37 cellular contexts compared by ENCODE assay signal in the genomic region with DNA sequence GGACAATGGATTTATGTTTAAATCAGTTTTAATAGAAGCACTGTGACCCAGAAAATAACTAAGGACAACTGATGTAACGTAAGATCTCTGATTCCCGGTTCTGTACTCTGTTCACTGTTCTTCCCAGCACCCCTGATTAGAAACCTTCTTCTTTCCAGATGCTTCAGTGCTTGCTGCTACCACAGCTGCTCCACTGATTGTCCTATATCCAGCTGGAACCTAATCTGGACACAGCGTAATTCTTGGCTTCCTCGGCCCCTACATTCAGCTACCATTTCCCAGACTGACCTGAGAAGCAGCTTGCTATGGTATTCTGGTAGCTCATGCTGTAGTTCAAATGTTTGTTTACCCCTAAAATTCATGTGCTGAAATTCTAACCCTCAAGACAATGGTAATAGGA.
"Had no signal": no experiment of that assay in that cellular context is flagged by ENCODE, and none has a peak within 500 bp of the region (broad histone marks: within the 10 kb centered on the region; RNA-seq: fewer than 3 reads in every experiment).

No MANE protein-coding gene starts in this region.

- ATAC-seq: activated CD8-positive, alpha-beta T cell treated with anti-CD3 and anti-CD28 coated beads for 36 hours; activated naive CD4-positive, alpha-beta T cell treated with anti-CD3 and anti-CD28 coated beads, Interleukin-2, amount 50 U/mL, for 72 hours; activated T-cell treated with anti-CD3 and anti-CD28 coated beads, Interleukin-2, amount 50 U/mL, for 4 hours; activated T-cell treated with anti-CD3 and anti-CD28 coated beads, Interleukin-2, amount 50 U/mL, for 72 hours; activated T-helper 17 cell treated with anti-CD3 and anti-CD28 coated beads, Interleukin-2, amount 50 U/mL, for 72 hours; body of pancreas had no signal

- H3K27ac Mint-ChIP-seq: activated CD4-positive, alpha-beta memory T cell treated with anti-CD3 and anti-CD28 coated beads for 36 hours; activated CD4-positive, alpha-beta T cell treated with anti-CD3 and anti-CD28 coated beads, Interleukin-2, amount 10 ng/mL, durations not matched to agents 24 days and 14 days; activated CD8-positive, alpha-beta T cell treated with anti-CD3 and anti-CD28 coated beads for 36 hours; activated naive CD4-positive, alpha-beta T cell treated with anti-CD3 and anti-CD28 coated beads for 36 hours; activated naive CD4-positive, alpha-beta T cell treated with anti-CD3 and anti-CD28 coated beads, Interleukin-2, amount 50 U/mL, for 72 hours; activated naive CD8-positive, alpha-beta T cell treated with anti-CD3 and anti-CD28 coated beads for 36 hours; activated T-cell treated with anti-CD3 and anti-CD28 coated beads, Interleukin-2, amount 50 U/mL, for 72 hours; activated T-helper 1 cell treated with anti-CD3 and anti-CD28 coated beads, Interleukin-12 subunit alpha, Interleukin-12 subunit beta, Interleukin-2, Interleukin-4 antibody, amounts not matched to agents 30 ng/mL and 10 ng/mL and 1 ng/mL, durations not matched to agents 14 hours and 24 hours and 36 hours; activated T-helper 17 cell treated with anti-CD3 and anti-CD28 coated beads, Interleukin-2, amount 50 U/mL, for 72 hours; T-helper 1 cell treated with Interleukin-12 subunit alpha and Interleukin-12 subunit beta and Interleukin-4 antibody, amounts not matched to agents 30 μg/mL and 1 μg/mL, for 36 hours; T-helper 2 cell treated with Interferon-gamma antibody and Interleukin-4, amounts not matched to agents 5 μg/mL and 100 μg/mL, for 36 hours had no signal

- H3K9me3 Mint-ChIP-seq: activated CD4-positive, alpha-beta memory T cell treated with anti-CD3 and anti-CD28 coated beads for 36 hours; activated CD4-positive, alpha-beta T cell treated with anti-CD3 and anti-CD28 coated beads, Interleukin-2, amount 10 ng/mL, durations not matched to agents 24 days and 14 days; activated CD8-positive, alpha-beta T cell treated with anti-CD3 and anti-CD28 coated beads for 36 hours; activated naive CD4-positive, alpha-beta T cell treated with anti-CD3 and anti-CD28 coated beads for 36 hours; activated naive CD8-positive, alpha-beta T cell treated with anti-CD3 and anti-CD28 coated beads for 36 hours; activated T-cell treated with anti-CD3 and anti-CD28 coated beads, Interleukin-2, amount 50 U/mL, for 4 hours; activated T-helper 1 cell treated with anti-CD3 and anti-CD28 coated beads, Interleukin-12 subunit alpha, Interleukin-12 subunit beta, Interleukin-2, Interleukin-4 antibody, amounts not matched to agents 30 ng/mL and 10 ng/mL and 1 ng/mL, durations not matched to agents 14 hours and 24 hours and 36 hours; activated T-helper 17 cell treated with anti-CD3 and anti-CD28 coated beads, Interleukin-2, amount 50 U/mL, for 72 hours; central memory CD8-positive, alpha-beta T cell; T-helper 2 cell treated with Interferon-gamma antibody and Interleukin-4, amounts not matched to agents 5 μg/mL and 100 μg/mL, for 36 hours had no signal

- H3K27me3 ChIP-seq: adrenal gland, body of pancreas, brain microvascular endothelial cell, breast epithelium had no signal

- H3K36me3 Mint-ChIP-seq: activated CD4-positive, alpha-beta memory T cell treated with anti-CD3 and anti-CD28 coated beads for 36 hours; activated naive CD4-positive, alpha-beta T cell treated with anti-CD3 and anti-CD28 coated beads, Interleukin-2, amount 50 U/mL, for 72 hours had no signal

- H3K27ac ChIP-seq: adrenal gland, body of pancreas, brain microvascular endothelial cell, breast epithelium, VCaP had no signal

- H3K4me1 Mint-ChIP-seq: activated CD4-positive, alpha-beta T cell treated with anti-CD3 and anti-CD28 coated beads, Interleukin-2, amount 10 ng/mL, durations not matched to agents 24 days and 14 days; activated T-helper 17 cell treated with anti-CD3 and anti-CD28 coated beads, Interleukin-2, amount 50 U/mL, for 72 hours; central memory CD8-positive, alpha-beta T cell had no signal

- H3K36me3 ChIP-seq: adrenal gland, brain microvascular endothelial cell, breast epithelium had no signal

- DNase-seq: activated B cell treated with CpG ODN at 0.5 μM for 24 hours; activated CD4-positive, alpha-beta memory T cell treated with anti-CD3 and anti-CD28 coated beads for 36 hours; activated CD4-positive, alpha-beta T cell treated with anti-CD3 and anti-CD28 coated beads for 4 hours; activated CD4-positive, alpha-beta T cell treated with anti-CD3 and anti-CD28 coated beads, Interleukin-2, amount 10 ng/mL, durations not matched to agents 24 days and 14 days; activated CD4-positive, alpha-beta T cell treated with anti-CD3 and anti-CD28 coated beads, Interleukin-2, amount 50 U/mL, for 1 hour; activated CD4-positive, alpha-beta T cell treated with anti-CD3 and anti-CD28 coated beads, Interleukin-2, amount 50 U/mL, for 4 hours; activated CD4-positive, CD25-positive, alpha-beta regulatory T cell treated with anti-CD3 and anti-CD28 coated beads, Interleukin-2, amount 50 U/mL, for 72 hours; activated CD8-positive, alpha-beta memory T cell treated with anti-CD3 and anti-CD28 coated beads, Interleukin-2, amount 50 U/mL, for 4 hours; activated CD8-positive, alpha-beta T cell treated with anti-CD3 and anti-CD28 coated beads for 36 hours; activated effector memory CD4-positive, alpha-beta T cell treated with anti-CD3 and anti-CD28 coated beads, Interleukin-2, amount 50 U/mL, for 16 hours; activated gamma-delta T cell treated with Interleukin-2 at 50 U/mL for 16 hours; activated naive CD4-positive, alpha-beta T cell; activated naive CD4-positive, alpha-beta T cell treated with anti-CD3 and anti-CD28 coated beads for 36 hours; activated naive CD4-positive, alpha-beta T cell treated with anti-CD3 and anti-CD28 coated beads, Interleukin-2, amount 50 U/mL, for 16 hours; activated naive CD8-positive, alpha-beta T cell treated with anti-CD3 and anti-CD28 coated beads for 36 hours; activated T-cell treated with anti-CD3 and anti-CD28 coated beads for 4 hours; activated T-cell treated with anti-CD3 and anti-CD28 coated beads, Interleukin-2, amount 50 U/mL, for 1 hour; activated T-cell treated with anti-CD3 and anti-CD28 coated beads, Interleukin-2, amount 50 U/mL, for 4 hours; activated T-cell treated with anti-CD3 and anti-CD28 coated beads, Interleukin-2, amount 50 U/mL, for 72 hours; adrenal gland; amniotic stem cell; aorta; body of pancreas; brain microvascular endothelial cell; caudate nucleus; cerebellar nuclear complex; T-helper 1 cell; T-helper 2 cell; T-helper 9 cell had no signal

- H3K4me3 Mint-ChIP-seq: activated B cell treated with CpG ODN at 0.5 μM for 24 hours; activated CD4-positive, alpha-beta memory T cell treated with anti-CD3 and anti-CD28 coated beads for 36 hours; activated CD4-positive, alpha-beta T cell treated with anti-CD3 and anti-CD28 coated beads, Interleukin-2, amount 10 ng/mL, durations not matched to agents 24 days and 14 days; activated CD8-positive, alpha-beta T cell treated with anti-CD3 and anti-CD28 coated beads for 36 hours; activated naive CD4-positive, alpha-beta T cell treated with anti-CD3 and anti-CD28 coated beads for 36 hours; activated naive CD8-positive, alpha-beta T cell treated with anti-CD3 and anti-CD28 coated beads for 36 hours; activated T-cell treated with anti-CD3 and anti-CD28 coated beads, Interleukin-2, amount 50 U/mL, for 4 hours; activated T-cell treated with anti-CD3 and anti-CD28 coated beads, Interleukin-2, amount 50 U/mL, for 72 hours; activated T-helper 1 cell treated with anti-CD3 and anti-CD28 coated beads, Interleukin-12 subunit alpha, Interleukin-12 subunit beta, Interleukin-2, Interleukin-4 antibody, amounts not matched to agents 30 ng/mL and 10 ng/mL and 1 ng/mL, durations not matched to agents 14 hours and 24 hours and 36 hours; activated T-helper 17 cell treated with anti-CD3 and anti-CD28 coated beads, Interleukin-2, amount 50 U/mL, for 72 hours; central memory CD8-positive, alpha-beta T cell; T-helper 1 cell treated with Interleukin-12 subunit alpha and Interleukin-12 subunit beta and Interleukin-4 antibody, amounts not matched to agents 30 μg/mL and 1 μg/mL, for 36 hours; T-helper 2 cell treated with Interferon-gamma antibody and Interleukin-4, amounts not matched to agents 5 μg/mL and 100 μg/mL, for 36 hours had no signal

- H3K4me3 ChIP-seq: adrenal gland, body of pancreas, breast epithelium had no signal

- H3K4me1 ChIP-seq: adrenal gland, body of pancreas, breast epithelium had no signal

- H3K27me3 Mint-ChIP-seq: activated B cell treated with CpG ODN at 0.5 μM for 24 hours; activated CD4-positive, alpha-beta T cell treated with anti-CD3 and anti-CD28 coated beads, Interleukin-2, amount 10 ng/mL, durations not matched to agents 24 days and 14 days; activated CD8-positive, alpha-beta T cell treated with anti-CD3 and anti-CD28 coated beads for 36 hours; activated naive CD8-positive, alpha-beta T cell treated with anti-CD3 and anti-CD28 coated beads for 36 hours; activated T-helper 17 cell treated with anti-CD3 and anti-CD28 coated beads, Interleukin-2, amount 50 U/mL, for 72 hours; central memory CD8-positive, alpha-beta T cell had no signal

- H3K9me3 ChIP-seq: adrenal gland, body of pancreas, breast epithelium had no signal
